14 cellular contexts compared by ENCODE assay signal in the genomic region with DNA sequence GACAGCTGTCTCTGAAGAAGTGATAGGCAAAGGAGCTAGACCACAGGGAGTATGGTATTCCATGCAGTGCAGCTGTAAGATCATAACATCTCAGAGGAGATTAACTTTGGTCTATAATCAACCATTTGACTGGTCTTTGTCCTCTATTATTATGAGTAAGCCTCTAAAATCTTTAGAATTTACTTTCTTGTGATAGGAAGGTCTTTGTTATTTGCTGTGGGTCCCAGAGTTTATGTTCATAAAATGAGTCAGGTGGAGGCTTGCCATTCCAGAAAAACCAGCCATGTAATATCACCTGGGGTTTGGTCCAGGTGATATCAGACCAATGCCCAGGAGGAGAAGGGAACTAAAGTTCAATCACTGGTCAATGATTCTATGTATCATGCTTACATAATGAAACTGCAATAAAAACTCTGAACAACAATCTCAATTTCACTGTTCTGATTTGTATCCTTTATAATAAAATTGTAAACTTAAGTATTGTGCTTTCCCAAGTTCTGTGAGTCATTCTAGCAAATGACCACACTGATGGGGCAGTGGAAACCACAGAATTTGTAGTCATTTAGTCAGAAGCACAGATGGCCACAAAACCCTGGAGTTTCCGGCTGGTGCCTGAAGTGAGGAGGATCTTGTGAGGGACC.
DNase-seq lines count a peak whose midpoint lies in the region; ATAC-seq, FAIRE-seq and TF ChIP-seq lines count a peak whose summit lies in the region.
"Had no signal": no experiment of that assay in that cellular context is flagged by ENCODE, and none has a peak within 500 bp of the region (broad histone marks: within the 10 kb centered on the region; RNA-seq: fewer than 3 reads in every experiment).

No MANE protein-coding gene starts in this region.

- peak overlapping the region; percentile 17 for H3K27ac ChIP-seq in keratinocyte (ENCODE audit: control insufficient read depth, insufficient read depth, low read length)

- peaks cover 9% of the 10 kb centered on the region for H3K9me3 Mint-ChIP-seq in activated naive CD8-positive, alpha-beta T cell treated with anti-CD3 and anti-CD28 coated beads, Interleukin-2, amount 50 U/mL, for 24 hours

- peak overlapping the region; percentile 12 for H3K4me3 ChIP-seq in astrocyte of the cerebellum (ENCODE audit: low read depth, low read length)
- no peak overlapping the region for H3K4me3 ChIP-seq in keratinocyte (ENCODE audit: control insufficient read depth in 2 of 3, extremely low read depth in 1 of 3, insufficient read depth in 2 of 3, low read depth in 1 of 3, low read length in 3 of 3)

- no peak overlapping the region for H3K4me2 ChIP-seq in keratinocyte (ENCODE audit: control insufficient read depth, extremely low read depth, insufficient read depth, low read depth, low read length)

- no peaks in the 10 kb centered on the region for H3K79me2 ChIP-seq in keratinocyte (ENCODE audit: control insufficient read depth, insufficient read depth, low read length)

- no peaks in the 10 kb centered on the region for H3K9me3 ChIP-seq in keratinocyte (ENCODE audit: control insufficient read depth, low read depth, low read length)

- DNase-seq in AG08396 (ENCODE audit: low spot score) (peak; percentile 2), HS-5 (ENCODE audit: low read depth) (peak; percentile 79), astrocyte of the cerebellum (ENCODE audit: low read depth) (peak; percentile 88), keratinocyte (ENCODE audit: low read depth, low spot score) (peak; percentile 19), retina (no peak), hypothalamus (lab: John Stamatoyannopoulos, UW) (no peak)
- DNase-seq in activated naive CD8-positive, alpha-beta T cell treated with anti-CD3 and anti-CD28 coated beads, Interleukin-2, amount 50 U/mL, for 24 hours: no peak
- DNase-seq: activated gamma-delta T cell; naive thymus-derived CD8-positive, alpha-beta T cell; small intestine; T-helper 2 cell had no signal

- no peaks in the 10 kb centered on the region for H4K20me1 ChIP-seq in keratinocyte (ENCODE audit: control insufficient read depth, extremely low read depth, insufficient read depth, low read length)

- H3K4me3 Mint-ChIP-seq in activated naive CD8-positive, alpha-beta T cell treated with anti-CD3 and anti-CD28 coated beads, Interleukin-2, amount 50 U/mL, for 24 hours: no peak overlapping the region
- H3K4me3 Mint-ChIP-seq: naive thymus-derived CD8-positive, alpha-beta T cell; type B pancreatic cell had no signal

- no peaks in the 10 kb centered on the region for H3K36me3 Mint-ChIP-seq in activated naive CD8-positive, alpha-beta T cell treated with anti-CD3 and anti-CD28 coated beads, Interleukin-2, amount 50 U/mL, for 24 hours (ENCODE audit: low read depth)
- H3K36me3 Mint-ChIP-seq: naive thymus-derived CD8-positive, alpha-beta T cell; type B pancreatic cell had no signal

- H3K9ac ChIP-seq in keratinocyte (ENCODE audit: control insufficient read depth, extremely low read depth, insufficient read depth, low read length): no peak overlapping the region

- H3K9me1 ChIP-seq in keratinocyte (ENCODE audit: control insufficient read depth, extremely low read depth, insufficient read depth, low read length): no peaks in the 10 kb centered on the region

- no peak for ATAC-seq in GM18909 (IDR thresholded peaks at IDR 0.05; ENCODE audit: poor library complexity, unreplicated experiment)
- ATAC-seq in activated naive CD8-positive, alpha-beta T cell treated with anti-CD3 and anti-CD28 coated beads, Interleukin-2, amount 50 U/mL, for 24 hours: no peak
- ATAC-seq: naive thymus-derived CD8-positive, alpha-beta T cell had no signal

- no peak overlapping the region for H3K27ac Mint-ChIP-seq in activated naive CD8-positive, alpha-beta T cell treated with anti-CD3 and anti-CD28 coated beads, Interleukin-2, amount 50 U/mL, for 24 hours
- H3K27ac Mint-ChIP-seq: naive thymus-derived CD8-positive, alpha-beta T cell; type B pancreatic cell had no signal

- no peak for FAIRE-seq in keratinocyte (lab: Jason Lieb, UNC)
- FAIRE-seq: islet of Langerhans, small intestine had no signal

- in situ Hi-C loops in astrocyte of the cerebellum (cut with HindIII; ENCODE audit: low sequenced_read_pairs): no loop called here

- H3K4me1 ChIP-seq in keratinocyte (ENCODE audit: control insufficient read depth, extremely low read depth, insufficient read depth, low read length): no peaks in the 10 kb centered on the region

- no peaks in the 10 kb centered on the region for H3K27me3 ChIP-seq in keratinocyte (ENCODE audit: control insufficient read depth, extremely low read depth, insufficient read depth, low read length)

- H3K4me1 Mint-ChIP-seq in activated naive CD8-positive, alpha-beta T cell treated with anti-CD3 and anti-CD28 coated beads, Interleukin-2, amount 50 U/mL, for 24 hours: no peaks in the 10 kb centered on the region
- H3K4me1 Mint-ChIP-seq: naive thymus-derived CD8-positive, alpha-beta T cell had no signal

- H3K27me3 Mint-ChIP-seq in activated naive CD8-positive, alpha-beta T cell treated with anti-CD3 and anti-CD28 coated beads, Interleukin-2, amount 50 U/mL, for 24 hours: no peaks in the 10 kb centered on the region
- H3K27me3 Mint-ChIP-seq: naive thymus-derived CD8-positive, alpha-beta T cell; type B pancreatic cell had no signal

- TF ChIP-seq CTCF in astrocyte of the cerebellum (IDR thresholded peaks at IDR 0.05; ENCODE audit: low read depth, low read length, missing control alignments) (no peak), keratinocyte (optimal IDR thresholded peaks at IDR 0.05 in 1 of 3, IDR thresholded peaks at IDR 0.05 in 1 of 3, conservative IDR thresholded peaks at IDR 0.05 in 1 of 3; ENCODE audit: extremely low read depth in 1 of 3, insufficient read depth in 2 of 3, low read length in 3 of 3) (no peak)

- dilution Hi-C loops in keratinocyte (cut with MboI; ENCODE audit: extremely low pct_ligation_motif_present, low sequenced_read_pairs): no loop called here

- H2AFZ ChIP-seq in keratinocyte (ENCODE audit: control insufficient read depth, low read length): no peak overlapping the region

- no peaks in the 10 kb centered on the region for H3K36me3 ChIP-seq in keratinocyte (ENCODE audit: control insufficient read depth in 2 of 2, extremely low read depth in 1 of 2, insufficient read depth in 2 of 2, low read length in 2 of 2)

Comparison
In these comparisons a context has a peak if more than half of its experiments do, and no peak if none do; other contexts are left out.
1. DNase-seq: peak in AG08396 (single experiment), HS-5 (single experiment), astrocyte of the cerebellum (single experiment) and keratinocyte (single experiment); none in retina (single experiment), hypothalamus (0 of 51) and activated naive CD8-positive, alpha-beta T cell treated with anti-CD3 and anti-CD28 coated beads, Interleukin-2, amount 50 U/mL, for 24 hours (single experiment).